Comparison of ENCODE assay signal across 1 cellular context in genomic region chr2:54710216-54710615, GRCh38.
TF ChIP-seq lines count a peak whose summit lies in the region.

No MANE protein-coding gene starts in this region.

TF ChIP-seq in K562, 482 proteins besides CTCF, POLR2A, EP300 and RAD21 (continued from another document):
- TF ChIP-seq CHD7 (IDR thresholded peaks at IDR 0.05; ENCODE audit: low read depth, low read length) (no peak), JUNB (CRISPR knock-in tag; conservative IDR thresholded peaks at IDR 0.05) (no peak), XRCC5 (IDR thresholded peaks at IDR 0.05; ENCODE audit: low read depth, low read length) (no peak), MLX (CRISPR knock-in tag; conservative IDR thresholded peaks at IDR 0.05) (no peak)
TF ChIP-seq in K562: peak in this region for 0.
